In the genomic region with DNA sequence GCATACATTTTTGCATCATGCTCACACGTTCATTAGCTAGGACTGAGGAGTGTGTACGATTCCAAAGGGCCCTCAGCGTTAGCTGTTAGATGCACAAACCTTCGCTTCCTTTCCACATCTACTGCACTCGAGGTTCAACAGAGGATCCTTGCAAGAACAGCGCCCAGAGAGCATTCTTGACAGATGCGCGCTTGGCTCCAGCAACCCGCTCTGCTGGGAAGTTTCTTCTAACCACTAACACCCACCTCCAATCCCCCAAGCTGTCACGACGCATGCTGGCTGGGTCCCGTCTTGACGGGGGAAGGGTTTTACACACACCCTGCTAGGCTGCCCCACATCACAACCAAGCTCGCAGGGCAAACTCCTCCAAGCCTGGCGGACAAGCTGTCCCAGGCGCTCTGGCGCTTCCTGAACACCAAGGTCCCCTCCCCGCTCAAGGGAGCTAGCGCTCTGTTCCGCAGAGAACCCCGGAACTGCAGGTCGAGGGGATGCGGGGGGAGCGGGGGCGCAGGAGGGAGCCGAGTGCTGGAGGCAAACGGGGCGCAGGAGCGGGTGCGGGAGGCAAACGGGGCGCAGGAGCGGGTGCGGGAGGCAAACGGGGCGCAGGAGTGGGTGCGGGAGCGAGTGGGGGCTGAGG, we compare ENCODE assay signal across 8 cellular contexts. TPM values are rescaled to one million over a fixed set of nuclear protein-coding genes. Genes with fewer than 3 reads are reported as not detected.
DNase-seq lines count a peak whose midpoint lies in the region; ATAC-seq and TF ChIP-seq lines count a peak whose summit lies in the region.

No MANE protein-coding gene starts in this region.

- in situ Hi-C loops in GM13976 (cut with MboI; ENCODE audit: low sequenced_read_pairs, unreplicated experiment), result no loop called here

- peaks cover 0 to 4% (median 0%) of the 10 kb centered on the region in 5 donors for H3K36me3 Mint-ChIP-seq in naive thymus-derived CD4-positive, alpha-beta T cell

- H3K27me3 Mint-ChIP-seq in naive thymus-derived CD4-positive, alpha-beta T cell, result peaks cover 52 to 87% (median 74%) of the 10 kb centered on the region in 5 donors

- H3K27me3 ChIP-seq in esophagus squamous epithelium, result peaks cover 0 to 98% (median 4%) of the 10 kb centered on the region in 4 donors
- H3K27me3 ChIP-seq in naive thymus-derived CD4-positive, alpha-beta T cell (ENCODE audit: control insufficient read depth in 2 of 2, insufficient read depth in 2 of 2, low read length in 2 of 2), result peaks cover 2 to 6% of the 10 kb centered on the region in 2 donors

- WGBS in esophagus squamous epithelium, 2 donors, result 0 to 2% methylated on average over 13 to 14 of the region's 38 CpGs

- ATAC-seq in HG03521 (IDR thresholded peaks at IDR 0.05; ENCODE audit: unreplicated experiment), result peak; percentile 35
- peak; percentile 40 for ATAC-seq in naive thymus-derived CD4-positive, alpha-beta T cell

- H3K9me3 ChIP-seq in esophagus squamous epithelium, result no peaks in the 10 kb centered on the region
- H3K9me3 ChIP-seq in naive thymus-derived CD4-positive, alpha-beta T cell (ENCODE audit: control insufficient read depth in 2 of 3, low read length in 3 of 3), result no peaks in the 10 kb centered on the region

- peak overlapping the region; percentile 59 to 90 (median 86) for H3K27ac ChIP-seq in esophagus squamous epithelium
- H3K27ac ChIP-seq in naive thymus-derived CD4-positive, alpha-beta T cell (ENCODE audit: low read depth, low read length), result no peak overlapping the region

- peaks cover 14 to 23% (median 20%) of the 10 kb centered on the region in 7 donors for H3K4me1 Mint-ChIP-seq in naive thymus-derived CD4-positive, alpha-beta T cell

- POLR2A ChIA-PET in naive thymus-derived CD4-positive, alpha-beta T cell (lab: Charles Lee), result no interaction called here

- H3K27ac Mint-ChIP-seq in naive thymus-derived CD4-positive, alpha-beta T cell, result no peak overlapping the region

- TF ChIP-seq POLR2A in esophagus squamous epithelium (IDR thresholded peaks at IDR 0.05), result no peak

- peak overlapping the region; percentile 62 to 84 (median 70) for H3K4me3 Mint-ChIP-seq in naive thymus-derived CD4-positive, alpha-beta T cell

- H3K4me3 ChIP-seq in esophagus squamous epithelium, result peak overlapping the region; percentile 36 to 72 (median 59)
- H3K4me3 ChIP-seq in naive thymus-derived CD4-positive, alpha-beta T cell (ENCODE audit: low read length), result peak overlapping the region; percentile 30

- TF ChIP-seq CTCF in GM13976 (IDR thresholded peaks at IDR 0.05; ENCODE audit: borderline replicate concordance, control extremely low read depth, extremely low read depth, insufficient read depth, missing control alignments) (no peak), esophagus squamous epithelium (IDR thresholded peaks at IDR 0.05) (no peak)

- intact Hi-C loops in esophagus squamous epithelium (cut with DNase I), result no loop called here
- intact Hi-C loops in naive thymus-derived CD4-positive, alpha-beta T cell (cut with micrococcal nuclease), result loop anchor here in 1 of 2 donors (5.0 kb wide), 1 partner anchor 81 kb away; no protein-coding TSS in a partner anchor

- H3K36me3 ChIP-seq in esophagus squamous epithelium, result no peaks in the 10 kb centered on the region
- no peaks in the 10 kb centered on the region for H3K36me3 ChIP-seq in naive thymus-derived CD4-positive, alpha-beta T cell (ENCODE audit: control insufficient read depth in 2 of 3, insufficient read depth in 3 of 3, low read length in 3 of 3)

- peaks cover 9 to 38% (median 15%) of the 10 kb centered on the region in 3 donors for H3K4me1 ChIP-seq in esophagus squamous epithelium
- H3K4me1 ChIP-seq in naive thymus-derived CD4-positive, alpha-beta T cell (ENCODE audit: control insufficient read depth in 2 of 2, insufficient read depth in 2 of 2, low read length in 2 of 2), result peaks cover 0 to 8% of the 10 kb centered on the region in 2 donors

- H3K9me3 Mint-ChIP-seq in naive thymus-derived CD4-positive, alpha-beta T cell, result peaks cover 0 to 4% (median 0%) of the 10 kb centered on the region in 11 donors

- DNase-seq in AG08395 (ENCODE audit: low spot score) (peak; percentile 28), GM13976 (ENCODE audit: low spot score) (peak; percentile 67), UCSD-AML1 (lab: John Stamatoyannopoulos, UW; ENCODE audit: unreplicated experiment) (peak; percentile 75), esophagus squamous epithelium (lab: John Stamatoyannopoulos, UW) (no peak), dedifferentiated amniotic fluid mesenchymal stem cell (ENCODE audit: extremely low spot score) (no peak), GF-D8 (lab: John Stamatoyannopoulos, UW) (no peak)
- peak in 2 of 9 donors; percentile 12 to 29 for DNase-seq in naive thymus-derived CD4-positive, alpha-beta T cell

- CTCF ChIA-PET in naive thymus-derived CD4-positive, alpha-beta T cell (lab: Charles Lee), result no interaction called here

RNA-seq across cellular contexts. Expression of a gene that starts 0.7 kb away (rescaled TPM):
- total RNA-seq in esophagus squamous epithelium, result 1 to 10 TPM in 1 of 4 donors, under 1 TPM in 2, not detected in 1; 0.18 to 1.1 (median 0.27) TPM
- total RNA-seq in naive thymus-derived CD4-positive, alpha-beta T cell, result under 1 TPM in 2 of 5 experiments, not detected in 3; 0.29 to 0.64 TPM
- not detected for polyA plus RNA-seq in naive thymus-derived CD4-positive, alpha-beta T cell

Comparison
In these comparisons a context has a peak if more than half of its experiments do, and no peak if none do; other contexts are left out.
1. DNase-seq: peak in AG08395 (single experiment), GM13976 (single experiment) and UCSD-AML1 (single experiment); none in esophagus squamous epithelium (single experiment), dedifferentiated amniotic fluid mesenchymal stem cell (single experiment) and GF-D8 (single experiment).